In the genomic region with DNA sequence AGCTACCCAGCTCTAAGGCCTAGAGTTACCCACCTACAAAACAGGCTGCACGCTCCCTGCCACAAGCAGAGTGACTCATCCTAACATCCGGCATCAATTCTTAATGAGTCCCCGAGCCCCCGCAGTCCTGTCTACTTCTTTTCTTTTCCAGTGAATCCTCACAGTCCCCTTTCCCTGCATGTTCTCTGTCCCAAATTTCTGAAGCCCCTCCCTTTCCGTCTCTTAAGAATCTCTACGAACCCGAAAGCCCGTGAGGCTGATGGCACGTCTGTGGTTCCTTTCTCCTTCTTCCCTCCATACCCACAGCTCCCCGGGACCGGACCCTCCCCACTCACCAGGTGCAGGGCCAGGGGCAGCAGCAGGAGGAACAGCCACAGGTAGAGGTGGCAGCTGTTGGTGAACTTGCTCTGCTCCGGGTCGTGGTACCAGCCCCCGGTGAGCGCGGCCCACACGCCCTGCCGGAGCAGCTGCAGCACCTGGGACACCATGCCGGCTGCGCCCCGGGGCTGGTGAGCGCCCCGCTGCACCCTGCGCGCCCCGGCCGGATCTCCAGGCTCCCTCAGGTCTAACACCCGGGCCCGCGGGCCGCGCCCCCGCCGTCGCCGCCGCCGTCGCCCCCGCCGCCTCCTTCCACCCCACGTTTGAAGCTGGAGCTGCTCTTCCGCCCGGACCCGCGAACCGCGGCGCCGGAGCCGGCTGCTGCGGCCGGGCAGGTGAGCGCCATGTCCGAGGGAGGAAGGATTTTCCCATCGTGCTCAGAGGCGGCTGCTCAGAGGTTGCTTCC, we compare ENCODE assay signal across 7 cellular contexts.
DNase-seq lines count a peak whose midpoint lies in the region; ATAC-seq and TF ChIP-seq lines count a peak whose summit lies in the region.

A gene with protein sequence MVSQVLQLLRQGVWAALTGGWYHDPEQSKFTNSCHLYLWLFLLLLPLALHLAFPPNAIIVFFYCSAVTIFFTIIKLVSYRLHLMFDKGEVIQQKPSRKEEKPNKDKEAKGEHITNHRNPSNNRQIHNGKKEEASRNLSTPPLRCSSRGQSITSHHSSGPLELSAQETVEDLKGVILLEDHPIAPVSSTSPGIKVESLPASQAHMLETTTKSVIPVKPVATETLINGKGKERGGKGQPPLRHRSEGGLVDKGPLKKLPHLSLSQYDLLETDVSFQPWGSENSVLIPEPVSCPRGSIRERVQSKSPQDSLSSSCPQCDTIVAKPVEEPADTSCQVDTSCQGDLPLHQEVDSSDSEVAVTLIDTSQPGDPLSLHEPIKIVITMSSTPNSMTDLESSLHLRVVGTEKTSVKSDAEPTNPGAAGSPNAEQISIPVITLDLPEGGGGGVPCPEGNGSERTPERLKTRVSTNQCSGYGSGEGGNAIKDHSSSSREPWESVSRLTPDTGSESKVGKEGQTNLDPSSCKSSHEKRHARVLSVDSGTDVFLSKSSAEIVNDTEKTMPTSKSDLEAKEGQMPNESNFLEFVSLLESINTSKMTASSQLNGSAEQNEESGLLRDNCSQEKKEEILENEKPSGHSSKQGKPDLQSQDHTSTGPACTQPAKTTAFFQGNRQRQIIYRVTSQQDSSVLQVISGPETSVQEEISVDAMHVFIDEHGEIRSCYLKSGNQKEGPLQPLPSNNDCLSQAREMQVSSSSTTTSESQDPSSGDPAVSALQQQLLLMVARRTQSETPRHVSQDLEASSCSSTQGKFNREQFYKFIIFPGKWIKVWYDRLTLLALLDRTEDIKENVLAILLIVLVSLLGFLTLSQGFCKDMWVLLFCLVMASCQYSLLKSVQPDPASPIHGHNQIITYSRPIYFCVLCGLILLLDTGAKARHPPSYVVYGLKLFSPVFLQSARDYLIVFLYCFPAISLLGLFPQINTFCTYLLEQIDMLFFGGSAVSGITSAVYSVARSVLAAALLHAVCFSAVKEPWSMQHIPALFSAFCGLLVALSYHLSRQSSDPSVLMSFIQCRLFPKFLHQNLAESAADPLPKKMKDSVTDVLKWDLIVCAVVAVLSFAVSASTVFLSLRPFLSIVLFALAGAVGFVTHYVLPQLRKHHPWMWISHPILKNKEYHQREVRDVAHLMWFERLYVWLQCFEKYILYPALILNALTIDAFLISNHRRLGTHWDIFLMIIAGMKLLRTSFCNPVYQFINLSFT (N-terminal part only) (minus strand): TSS at position 735 of the 784 bp plus-strand sequence. CDS start 247 bp downstream, at position 488.

- TF ChIP-seq CTCF in WI38 (IDR thresholded peaks at IDR 0.05; ENCODE audit: low read depth, low read length) = no peak

- peak; percentile 77 for ATAC-seq in GM18519 (IDR thresholded peaks at IDR 0.05; ENCODE audit: low FRiP score, unreplicated experiment)
- peak; percentile 92 for ATAC-seq in HG02885 (IDR thresholded peaks at IDR 0.05; ENCODE audit: poor library complexity, unreplicated experiment)

- peak; percentile 55 for DNase-seq in NCI-H2029 treated with DMSO at 0.1 percent for 48 hours (lab: John Stamatoyannopoulos, UW)
- DNase-seq in central memory CD4-positive, alpha-beta T cell = peak; percentile 63
- peak; percentile 80 for DNase-seq in kidney tubule cell (ENCODE audit: low spot score)
- peak; percentile 75 to 79 for DNase-seq in stimulated activated CD4-positive, alpha-beta T cell treated with anti-CD3 and anti-CD28 coated beads, Interleukin-2, amount 100 ng/mL, for 24 hours

- peak within 1 kb of the TSS; percentile 77 for H3K4me3 ChIP-seq in WI38 (ENCODE audit: low read depth, low read length)

Comparison
In these comparisons a context has a peak if more than half of its experiments do, and no peak if none do; other contexts are left out.
1. Peak in every context shown above with its lines: DNase-seq, ATAC-seq and H3K4me3 ChIP-seq.